ENCODE assay signal across 1 cellular context in the genomic region with DNA sequence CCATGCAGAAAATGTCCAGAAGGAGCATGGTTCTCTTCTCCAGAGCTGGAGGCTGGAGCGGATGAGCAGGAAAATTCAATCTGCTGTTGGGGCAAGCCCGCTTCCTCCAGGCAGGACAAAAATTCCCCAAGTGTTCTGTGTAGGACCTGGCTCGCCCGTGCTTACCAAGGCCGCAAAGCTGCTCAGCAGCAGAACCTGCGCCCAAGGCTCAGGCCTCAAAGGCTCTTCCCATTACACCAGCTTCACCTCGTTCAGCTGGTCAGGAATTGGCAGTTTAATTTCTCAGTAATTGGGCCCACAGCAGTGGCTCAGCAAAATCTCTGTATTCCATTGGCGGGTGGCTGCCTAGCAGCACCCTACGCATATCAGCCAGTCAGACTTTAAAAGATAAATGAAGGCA.
TF ChIP-seq lines count a peak whose summit lies in the region.

No MANE protein-coding gene starts in this region.

TF ChIP-seq in K562, 482 proteins besides CTCF, POLR2A, EP300 and RAD21:
- TF ChIP-seq HLTF (IDR thresholded peaks at IDR 0.05) (no peak), MEIS2 (IDR thresholded peaks at IDR 0.05; ENCODE audit: partially characterized antibody) (peak; percentile 15), BRF1 (IDR thresholded peaks at IDR 0.05; ENCODE audit: borderline replicate concordance, extremely low read depth, insufficient read length) (no peak), IRF2 (CRISPR knock-in tag; IDR thresholded peaks at IDR 0.05) (no peak), ZBTB1 (CRISPR knock-in tag; IDR thresholded peaks at IDR 0.05; ENCODE audit: borderline replicate concordance, low read depth) (no peak), NFATC3 (IDR thresholded peaks at IDR 0.05) (no peak), WHSC1 (IDR thresholded peaks at IDR 0.05; ENCODE audit: low read length) (no peak), ATF1 (CRISPR knock-in tag; IDR thresholded peaks at IDR 0.05) (no peak), ATF1 (tag; IDR thresholded peaks at IDR 0.05) (no peak)
